Comparison of ENCODE assay signal across 8 cellular contexts in the genomic region with DNA sequence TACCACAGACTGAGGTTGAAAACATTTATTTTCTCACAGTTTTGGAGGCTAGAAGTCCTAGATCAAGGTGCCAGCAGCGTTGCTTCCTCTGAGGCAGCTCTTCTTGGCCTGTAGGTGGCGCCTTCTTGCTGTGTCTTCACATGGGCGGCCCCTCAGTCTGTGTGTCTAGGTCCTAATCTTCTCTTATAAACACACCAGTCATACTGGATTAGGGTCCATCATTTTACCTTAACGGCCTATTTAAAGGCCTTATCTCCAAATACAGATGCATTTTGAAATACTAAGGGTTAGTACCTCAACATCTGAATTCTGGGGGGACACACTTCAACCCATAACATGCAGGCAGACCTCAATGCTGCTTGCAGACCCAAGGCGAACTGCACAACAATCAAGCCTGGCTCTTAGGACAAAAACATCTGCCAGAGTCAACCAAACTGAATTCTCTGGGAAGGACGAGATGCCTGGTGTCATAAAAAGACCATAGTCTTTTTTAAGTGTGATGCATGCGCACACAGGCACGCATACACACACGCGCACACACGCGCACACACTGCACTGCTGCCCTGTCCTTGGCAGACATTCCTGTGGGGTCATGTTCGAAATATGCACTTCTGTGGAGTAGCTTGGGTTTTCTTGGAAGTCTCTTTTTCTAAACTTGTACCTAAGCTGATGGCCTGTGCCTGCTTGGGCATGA. TPM values are rescaled to one million over a fixed set of nuclear protein-coding genes. Genes with fewer than 3 reads are reported as not detected.
DNase-seq lines count a peak whose midpoint lies in the region; ATAC-seq and FAIRE-seq lines count a peak whose summit lies in the region.

No MANE protein-coding gene starts in this region.

- H3K4me1 ChIP-seq in BLaER1: peaks cover 43% of the 10 kb centered on the region

- H3K27me3 ChIP-seq in BLaER1: no peaks in the 10 kb centered on the region

- no peak overlapping the region for H3K27ac ChIP-seq in BLaER1

- H3K4me3 ChIP-seq in BLaER1: no peak overlapping the region

- H3K4me1 Mint-ChIP-seq in activated T-helper 2 cell treated with anti-CD3 and anti-CD28 coated beads, Interferon-gamma antibody, Interleukin-2, Interleukin-4, amounts not matched to agents 10 μg/mL and 5 μg/mL and 100 μg/mL, durations not matched to agents 14 hours and 24 hours and 36 hours (ENCODE audit: low read depth): peaks cover 26% of the 10 kb centered on the region

- intact Hi-C loops in activated T-helper 2 cell treated with anti-CD3 and anti-CD28 coated beads, Interferon-gamma antibody, Interleukin-2, Interleukin-4, amounts not matched to agents 10 μg/mL and 5 μg/mL and 100 μg/mL, durations not matched to agents 14 hours and 24 hours and 36 hours (cut with micrococcal nuclease): loop anchor here (1.0 kb wide), 3 partner anchors 87 to 313 kb away; a partner anchor contains a TSS
- intact Hi-C loops in posterior vena cava (cut with DNase I): no loop called here

- no peaks in the 10 kb centered on the region for H3K9me3 ChIP-seq in BLaER1

- peak overlapping the region; percentile 27; the same call in 1 of the 2 replicates for H3K4me2 ChIP-seq in BLaER1

- DNase-seq in Kasumi-1 (lab: John Stamatoyannopoulos, UW) (peak; percentile 88 to 95), SHP77 (lab: John Stamatoyannopoulos, UW) (peak; percentile 62 to 79), globus pallidus (ENCODE audit: low spot score) (peak; percentile 82), posterior vena cava (ENCODE audit: low spot score) (peak; percentile 83), urothelium cell line (ENCODE audit: low spot score) (peak; percentile 10)
- DNase-seq in activated T-helper 2 cell treated with anti-CD3 and anti-CD28 coated beads, Interferon-gamma antibody, Interleukin-2, Interleukin-4, amounts not matched to agents 10 μg/mL and 5 μg/mL and 100 μg/mL, durations not matched to agents 14 hours and 24 hours and 36 hours (ENCODE audit: low spot score): peak; percentile 63

- no peak overlapping the region for H3K27ac Mint-ChIP-seq in activated T-helper 2 cell treated with anti-CD3 and anti-CD28 coated beads, Interferon-gamma antibody, Interleukin-2, Interleukin-4, amounts not matched to agents 10 μg/mL and 5 μg/mL and 100 μg/mL, durations not matched to agents 14 hours and 24 hours and 36 hours

- peak; percentile 44 for ATAC-seq in GM19043 (IDR thresholded peaks at IDR 0.05; ENCODE audit: low read depth, unreplicated experiment)

- H3K36me3 Mint-ChIP-seq in activated T-helper 2 cell treated with anti-CD3 and anti-CD28 coated beads, Interferon-gamma antibody, Interleukin-2, Interleukin-4, amounts not matched to agents 10 μg/mL and 5 μg/mL and 100 μg/mL, durations not matched to agents 14 hours and 24 hours and 36 hours (ENCODE audit: low read depth): no peaks in the 10 kb centered on the region

- H3K4me3 Mint-ChIP-seq in activated T-helper 2 cell treated with anti-CD3 and anti-CD28 coated beads, Interferon-gamma antibody, Interleukin-2, Interleukin-4, amounts not matched to agents 10 μg/mL and 5 μg/mL and 100 μg/mL, durations not matched to agents 14 hours and 24 hours and 36 hours (ENCODE audit: low read depth): no peak overlapping the region

- no peak for FAIRE-seq in urothelium cell line (lab: Jason Lieb, UNC)

- H3K36me3 ChIP-seq in BLaER1: no peaks in the 10 kb centered on the region

- H4K20me1 ChIP-seq in BLaER1: peaks cover 7% of the 10 kb centered on the region

- no peak overlapping the region for H3K9ac ChIP-seq in BLaER1

- no peaks in the 10 kb centered on the region for H3K27me3 Mint-ChIP-seq in activated T-helper 2 cell treated with anti-CD3 and anti-CD28 coated beads, Interferon-gamma antibody, Interleukin-2, Interleukin-4, amounts not matched to agents 10 μg/mL and 5 μg/mL and 100 μg/mL, durations not matched to agents 14 hours and 24 hours and 36 hours (ENCODE audit: low read depth)

- no peaks in the 10 kb centered on the region for H3K9me3 Mint-ChIP-seq in activated T-helper 2 cell treated with anti-CD3 and anti-CD28 coated beads, Interferon-gamma antibody, Interleukin-2, Interleukin-4, amounts not matched to agents 10 μg/mL and 5 μg/mL and 100 μg/mL, durations not matched to agents 14 hours and 24 hours and 36 hours

RNA-seq across cellular contexts. Expression of a gene that starts 4.3 kb away (rescaled TPM):
- total RNA-seq in activated T-helper 2 cell treated with anti-CD3 and anti-CD28 coated beads, Interferon-gamma antibody, Interleukin-2, Interleukin-4, amounts not matched to agents 10 μg/mL and 5 μg/mL and 100 μg/mL, durations not matched to agents 14 hours and 24 hours and 36 hours: 42.9 and 50.5 TPM in 2 replicates
- total RNA-seq in posterior vena cava: 10 to 100 TPM; 20.5 to 28.8 TPM

RNA-seq across cellular contexts. Expression of a gene that starts 45.9 kb away (rescaled TPM):
- total RNA-seq in activated T-helper 2 cell treated with anti-CD3 and anti-CD28 coated beads, Interferon-gamma antibody, Interleukin-2, Interleukin-4, amounts not matched to agents 10 μg/mL and 5 μg/mL and 100 μg/mL, durations not matched to agents 14 hours and 24 hours and 36 hours: 53.4 and 55.4 TPM in 2 replicates
- total RNA-seq in posterior vena cava: 10 to 100 TPM; 58.9 to 65.8 TPM

Comparison
In these comparisons a context has a peak if more than half of its experiments do, and no peak if none do; other contexts are left out.
1. DNase-seq: peak in every context shown above with its lines; median percentile 92 in Kasumi-1; 83 in posterior vena cava; 82 in globus pallidus; 70 in SHP77; 63 in activated T-helper 2 cell treated with anti-CD3 and anti-CD28 coated beads, Interferon-gamma antibody, Interleukin-2, Interleukin-4, amounts not matched to agents 10 μg/mL and 5 μg/mL and 100 μg/mL, durations not matched to agents 14 hours and 24 hours and 36 hours; 10 in urothelium cell line.